Comparison of ENCODE assay signal across 16 cellular contexts in genomic region chr12:21677204-21677603, GRCh38.
"Had no signal": no experiment of that assay in that cellular context is flagged by ENCODE, and none has a peak within 500 bp of the region (broad histone marks: within the 10 kb centered on the region; RNA-seq: fewer than 3 reads in every experiment).

No MANE protein-coding gene starts in this region.

- H3K27ac Mint-ChIP-seq: endodermal cell; natural killer cell treated with Interleukin-12 subunit alpha and Interleukin-12 subunit beta and Interleukin-15 and Interleukin-18, amount 100 ng/mL, for 72 hours; progenitor cell of endocrine pancreas; stimulated activated naive B cell treated with anti-CD40 and anti-IgM and Interleukin-4, amounts not matched to agents 10 μg/mL and 1 μg/mL and 100 μg/mL, for 72 hours; type B pancreatic cell had no signal

- H3K27me3 ChIP-seq: brain microvascular endothelial cell had no signal

- H3K4me3 Mint-ChIP-seq: endodermal cell; natural killer cell treated with Interleukin-12 subunit alpha and Interleukin-12 subunit beta and Interleukin-15 and Interleukin-18, amount 100 ng/mL, for 72 hours; stimulated activated naive B cell treated with anti-CD40 and anti-IgM and Interleukin-4, amounts not matched to agents 10 μg/mL and 1 μg/mL and 100 μg/mL, for 72 hours; type B pancreatic cell had no signal

- DNase-seq: activated CD4-positive, CD25-positive, alpha-beta regulatory T cell treated with anti-CD3 and anti-CD28 coated beads, Interleukin-2, amount 50 U/mL, for 72 hours; brain microvascular endothelial cell; cerebellar nuclear complex; dermis blood vessel endothelial cell; endodermal cell; left colon; occipital lobe; right cardiac atrium; SIG-M5; stimulated activated naive B cell treated with anti-CD40 and anti-IgM and Interleukin-4, amounts not matched to agents 10 μg/mL and 1 μg/mL and 100 μg/mL, for 72 hours; T-helper 9 cell had no signal

- ATAC-seq: left colon; natural killer cell treated with Interleukin-12 subunit alpha and Interleukin-12 subunit beta and Interleukin-15 and Interleukin-18, amount 100 ng/mL, for 72 hours; right cardiac atrium had no signal

- H3K4me3 ChIP-seq: lung, suprapubic skin had no signal

- H3K27ac ChIP-seq: brain microvascular endothelial cell, suprapubic skin had no signal

- H3K36me3 Mint-ChIP-seq: natural killer cell treated with Interleukin-12 subunit alpha and Interleukin-12 subunit beta and Interleukin-15 and Interleukin-18, amount 100 ng/mL, for 72 hours; stimulated activated naive B cell treated with anti-CD40 and anti-IgM and Interleukin-4, amounts not matched to agents 10 μg/mL and 1 μg/mL and 100 μg/mL, for 72 hours; type B pancreatic cell had no signal

- H3K9me3 Mint-ChIP-seq: natural killer cell treated with Interleukin-12 subunit alpha and Interleukin-12 subunit beta and Interleukin-15 and Interleukin-18, amount 100 ng/mL, for 72 hours; stimulated activated naive B cell treated with anti-CD40 and anti-IgM and Interleukin-4, amounts not matched to agents 10 μg/mL and 1 μg/mL and 100 μg/mL, for 72 hours; type B pancreatic cell had no signal

- H3K9me3 ChIP-seq: suprapubic skin had no signal

- H3K27me3 Mint-ChIP-seq: progenitor cell of endocrine pancreas had no signal

- H3K4me1 Mint-ChIP-seq: stimulated activated naive B cell treated with anti-CD40 and anti-IgM and Interleukin-4, amounts not matched to agents 10 μg/mL and 1 μg/mL and 100 μg/mL, for 72 hours had no signal

- H3K36me3 ChIP-seq: brain microvascular endothelial cell, suprapubic skin had no signal
